Comparison of ENCODE assay signal across 8 cellular contexts in genomic region chr3:47522082-47522987, GRCh38. TPM values are rescaled to one million over a fixed set of nuclear protein-coding genes. Genes with fewer than 3 reads are reported as not detected.
A peak's percentile ranks its signal among the peaks of the same experiment; 100 is the strongest.
DNase-seq lines count a peak whose midpoint lies in the region; ATAC-seq and TF ChIP-seq lines count a peak whose summit lies in the region.

No MANE protein-coding gene starts in this region.

- H3K4me1 Mint-ChIP-seq in neural crest cell = peaks cover 21% of the 10 kb centered on the region

- H3K36me3 Mint-ChIP-seq in neural crest cell (ENCODE audit: low read depth) = no peaks in the 10 kb centered on the region

- ATAC-seq in GM19043 (IDR thresholded peaks at IDR 0.05; ENCODE audit: low read depth, unreplicated experiment) = peak; percentile 53

- H3K27ac Mint-ChIP-seq in neural crest cell (ENCODE audit: unreplicated experiment) = peak overlapping the region; percentile 97

- H3K27ac ChIP-seq in AG04450 (ENCODE audit: low read depth, low read length) = no peak overlapping the region

- H3K4me3 Mint-ChIP-seq in neural crest cell = no peak overlapping the region

- no peaks in the 10 kb centered on the region for H3K27me3 Mint-ChIP-seq in neural crest cell (ENCODE audit: low read depth)

- H3K9me3 ChIP-seq in AG04450 (ENCODE audit: control insufficient read depth, insufficient read depth, low read length) = no peaks in the 10 kb centered on the region

- H3K4me3 ChIP-seq in AG04450 (ENCODE audit: low read depth, low read length) = no peak overlapping the region

- DNase-seq in AG04450 (ENCODE audit: low read depth, low spot score) (peak; percentile 82), RKO (ENCODE audit: low spot score) (peak; percentile 94), fibroblast of peridontal ligament (ENCODE audit: extremely low read depth) (peak; percentile 91), neural crest cell (ENCODE audit: low read depth, low spot score) (peak; percentile 86)
- DNase-seq in activated T-cell treated with anti-CD3 and anti-CD28 coated beads, Interleukin-2, amount 50 U/mL, for 48 hours = peak; percentile 83 to 87
- peak; percentile 66 for DNase-seq in stimulated activated naive CD4-positive, alpha-beta T cell treated with Interleukin-2 at 50 U/mL for 16 hours (lab: John Stamatoyannopoulos, UW)

- CTCF ChIA-PET in AG04450 (lab: Charles Lee) = interaction anchor here (0.5 to 3.5 kb wide), 36 partner anchors 9 to 1233 kb away, joined by 3 to 48 read pairs (median 4); partner anchors contain the start of gene DHX30

- H3K27me3 ChIP-seq in AG04450 (ENCODE audit: control insufficient read depth, insufficient read depth, low read length) = peaks cover 2% of the 10 kb centered on the region

- TF ChIP-seq CTCF in AG04450 (IDR thresholded peaks at IDR 0.05; ENCODE audit: low read depth, low read length) = peak; percentile 91
- peak; percentile 78 for TF ChIP-seq CTCF in LNCAP (IDR thresholded peaks at IDR 0.05)
- peak; percentile 98 for TF ChIP-seq CTCF in neural crest cell (conservative IDR thresholded peaks at IDR 0.05)

- POLR2A ChIA-PET in AG04450 (lab: Yijun Ruan, JAX) = interaction anchor here (0.6 kb wide), 2 partner anchors 279 to 309 kb away, joined by 3 read pairs; no protein-coding TSS in a partner anchor

- H3K9me3 Mint-ChIP-seq in neural crest cell = no peaks in the 10 kb centered on the region

RNA-seq across cellular contexts. Expression of gene ELP6, which starts 8.8 kb away (rescaled TPM):
- 40.0 and 46.6 TPM in 2 replicates for polyA plus RNA-seq in AG04450 (2011; rRNA removed)
- polyA minus RNA-seq in AG04450 (2011; rRNA and poly(A)+ RNA removed) = 31.1 and 39.0 TPM in 2 replicates
- 60.4 and 61.0 TPM in 2 replicates for total RNA-seq in neural crest cell

RNA-seq across cellular contexts. Expression of gene SCAP, which starts 46.6 kb away (rescaled TPM):
- polyA plus RNA-seq in AG04450 (2011; rRNA removed) = 17.0 and 22.9 TPM in 2 replicates
- 42.9 and 46.3 TPM in 2 replicates for polyA minus RNA-seq in AG04450 (2011; rRNA and poly(A)+ RNA removed)
- total RNA-seq in neural crest cell = 90.2 and 103 TPM in 2 replicates

RNA-seq across cellular contexts. Expression of gene CSPG5, which starts 56.3 kb away (rescaled TPM):
- not detected in 2 replicates for polyA plus RNA-seq in AG04450 (2011; rRNA removed)
- 0.05 and 0.13 TPM in 2 replicates for polyA minus RNA-seq in AG04450 (2011; rRNA and poly(A)+ RNA removed)
- 21.9 and 23.3 TPM in 2 replicates for total RNA-seq in neural crest cell
